19 cellular contexts compared by ENCODE assay signal in the genomic region with DNA sequence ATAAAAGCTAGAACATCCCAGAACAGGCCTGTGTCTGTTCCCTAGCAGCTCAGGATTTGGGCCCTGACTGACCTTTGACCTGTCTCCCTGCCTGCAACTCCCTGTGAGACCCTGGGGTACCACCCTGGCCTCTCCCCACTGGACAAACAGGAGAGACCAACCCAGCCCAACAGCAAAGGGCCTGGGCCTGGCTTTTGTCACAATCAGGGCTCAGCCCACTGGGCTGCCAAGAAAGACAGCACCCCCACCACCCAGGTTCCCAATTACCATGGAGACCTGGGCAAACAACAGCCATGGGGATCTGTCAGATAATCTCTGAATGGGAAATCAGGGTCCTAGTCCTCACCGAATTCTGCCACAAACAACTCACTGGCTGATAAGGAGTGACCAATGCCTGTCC. TPM values are rescaled to one million over a fixed set of nuclear protein-coding genes. Genes with fewer than 3 reads are reported as not detected.
A peak's percentile ranks its signal among the peaks of the same experiment; 100 is the strongest.
DNase-seq lines count a peak whose midpoint lies in the region; ATAC-seq, FAIRE-seq and TF ChIP-seq lines count a peak whose summit lies in the region.
"Had no signal": no experiment of that assay in that cellular context is flagged by ENCODE, and none has a peak within 500 bp of the region (broad histone marks: within the 10 kb centered on the region; RNA-seq: fewer than 3 reads in every experiment).

No MANE protein-coding gene starts in this region.

- H3K4me1 ChIP-seq in heart right ventricle (peaks cover 4 to 34% (median 16%) of the 10 kb centered on the region in 9 donors), K562 (replicated peaks in 1 of 2; ENCODE audit: control insufficient read depth in 2 of 2, insufficient read depth in 2 of 2, low read length in 2 of 2) (peaks cover 18 to 23% of the 10 kb centered on the region in 2 experiments; a peak in 4 of 5 replicates), kidney (ENCODE audit: control insufficient read depth in 1 of 2, insufficient read depth in 1 of 2, low read depth in 1 of 2, low read length in 2 of 2) (peaks cover 7 to 15% of the 10 kb centered on the region in 2 donors), spleen (peaks cover 4 to 66% (median 27%) of the 10 kb centered on the region in 6 donors), Karpas-422 (ENCODE audit: low read length) (no peaks in the 10 kb centered on the region)

- no peak overlapping the region for H3K9ac ChIP-seq in K562 (ENCODE audit: insufficient read depth in 1 of 2, low read depth in 2 of 2, low read length in 2 of 2)
- H3K9ac ChIP-seq in kidney (ENCODE audit: low read length in 2 of 2) = no peak overlapping the region
- H3K9ac ChIP-seq in Karpas-422 (ENCODE audit: low read length) = no peak overlapping the region

- TF ChIP-seq POLR2A in K562 (conservative IDR thresholded peaks at IDR 0.05) (no peak), spleen (IDR thresholded peaks at IDR 0.05) (no peak)

- H3K27me3 Mint-ChIP-seq in activated naive CD4-positive, alpha-beta T cell treated with anti-CD3 and anti-CD28 coated beads for 36 hours (ENCODE audit: low read depth) = no peaks in the 10 kb centered on the region
- H3K27me3 Mint-ChIP-seq: CD4-positive, alpha-beta T cell had no signal

- intact Hi-C loops in left cardiac atrium (cut with DNase I) (no loop called here), heart right ventricle (cut with DNase I) (no loop called here), K562 (cut with micrococcal nuclease) (no loop called here), kidney (cut with DNase I) (no loop called here), spleen (cut with DNase I; ENCODE audit: low total_unique reads) (no loop called here)
- intact Hi-C loops in activated naive CD4-positive, alpha-beta T cell treated with anti-CD3 and anti-CD28 coated beads for 36 hours (cut with micrococcal nuclease) = no loop called here

- no peak overlapping the region for H3K4me3 Mint-ChIP-seq in activated naive CD4-positive, alpha-beta T cell treated with anti-CD3 and anti-CD28 coated beads for 36 hours
- H3K4me3 Mint-ChIP-seq: CD4-positive, alpha-beta T cell had no signal

- no peaks in the 10 kb centered on the region for H3K36me3 Mint-ChIP-seq in activated naive CD4-positive, alpha-beta T cell treated with anti-CD3 and anti-CD28 coated beads for 36 hours (ENCODE audit: low read depth)

- in situ Hi-C loops in K562 (cut with MboI) = no loop called here

- no peak for ATAC-seq in left cardiac atrium
- ATAC-seq in heart right ventricle = no peak
- ATAC-seq in K562 = no peak
- ATAC-seq: A549, Panc1 had no signal

- no peaks in the 10 kb centered on the region for H3K79me2 ChIP-seq in K562 (ENCODE audit: control insufficient read depth, insufficient read depth, low read length)
- no peaks in the 10 kb centered on the region for H3K79me2 ChIP-seq in Karpas-422 (ENCODE audit: low read length)

- no peak overlapping the region for H3K27ac Mint-ChIP-seq in activated naive CD4-positive, alpha-beta T cell treated with anti-CD3 and anti-CD28 coated beads for 36 hours

- H3K36me3 ChIP-seq in heart right ventricle (no peaks in the 10 kb centered on the region), K562 (ENCODE audit: control insufficient read depth, insufficient read depth, low read length) (no peaks in the 10 kb centered on the region), kidney (ENCODE audit: control insufficient read depth in 1 of 2, insufficient read depth in 2 of 2, low read length in 2 of 2) (no peaks in the 10 kb centered on the region), spleen (no peaks in the 10 kb centered on the region), Karpas-422 (ENCODE audit: insufficient read depth, low read length) (no peaks in the 10 kb centered on the region)

- CTCF ChIA-PET in K562 (lab: Yijun Ruan, JAX; ENCODE audit: low intra/inter-chr PET ratio) = no interaction called here
- CTCF ChIA-PET in activated naive CD4-positive, alpha-beta T cell treated with anti-CD3 and anti-CD28 coated beads for 36 hours (lab: Charles Lee) = interaction anchor here (0.6 kb wide), 1 partner anchor 143 kb away, joined by 3 read pairs; no protein-coding TSS in a partner anchor

- TF ChIP-seq RAD21 in K562 (CRISPR knock-in tag; conservative IDR thresholded peaks at IDR 0.05 in 1 of 2, IDR thresholded peaks at IDR 0.05 in 1 of 2) = no peak

- POLR2A ChIA-PET in K562 (lab: Yijun Ruan, JAX) = interaction anchor here (0.6 kb wide), 1 partner anchor 126 kb away, joined by 3 read pairs; no protein-coding TSS in a partner anchor

- H3K9me3 ChIP-seq in heart right ventricle (no peaks in the 10 kb centered on the region), K562 (replicated peaks; ENCODE audit: control insufficient read depth, insufficient read depth, low read depth, low read length) (no peaks in the 10 kb centered on the region), kidney (ENCODE audit: control insufficient read depth in 1 of 2, low read length in 2 of 2) (no peaks in the 10 kb centered on the region), spleen (no peaks in the 10 kb centered on the region), Karpas-422 (ENCODE audit: low read length) (no peaks in the 10 kb centered on the region)
- H3K9me3 ChIP-seq: A549 had no signal

- H4K20me1 ChIP-seq in K562 (replicated peaks; ENCODE audit: control insufficient read depth, insufficient read depth, low read length) (no peaks in the 10 kb centered on the region), Karpas-422 (ENCODE audit: insufficient read depth, low read depth, low read length) (no peaks in the 10 kb centered on the region)

- no peaks in the 10 kb centered on the region for H3K9me3 Mint-ChIP-seq in activated naive CD4-positive, alpha-beta T cell treated with anti-CD3 and anti-CD28 coated beads for 36 hours
- H3K9me3 Mint-ChIP-seq: CD4-positive, alpha-beta T cell had no signal

- H3K4me3 ChIP-seq in heart right ventricle (no peak overlapping the region), K562 (no peak overlapping the region), kidney (ENCODE audit: low read length in 2 of 2) (no peak overlapping the region), spleen (no peak overlapping the region), Karpas-422 (ENCODE audit: low read length) (no peak overlapping the region)
- H3K4me3 ChIP-seq: A549 had no signal

- H2AFZ ChIP-seq in K562 (ENCODE audit: low read depth, low read length) (no peak overlapping the region), Karpas-422 (ENCODE audit: low read length) (no peak overlapping the region)

- H3K9me1 ChIP-seq in K562 (ENCODE audit: control insufficient read depth, insufficient read depth, low read length) = no peaks in the 10 kb centered on the region

- no peak overlapping the region for H3K4me2 ChIP-seq in K562 (ENCODE audit: insufficient read depth, low read length)
- no peak overlapping the region for H3K4me2 ChIP-seq in Karpas-422 (ENCODE audit: low read depth, low read length, poor library complexity, severe bottlenecking)
- H3K4me2 ChIP-seq: A549 had no signal

- H3K27me3 ChIP-seq in heart right ventricle (no peaks in the 10 kb centered on the region), K562 (ENCODE audit: control insufficient read depth in 2 of 2, insufficient read depth in 2 of 2, low read length in 2 of 2) (no peaks in the 10 kb centered on the region), spleen (replicated peaks in 1 of 7) (no peaks in the 10 kb centered on the region), Karpas-422 (ENCODE audit: low read length) (no peaks in the 10 kb centered on the region)

- TF ChIP-seq CTCF in heart right ventricle (IDR thresholded peaks at IDR 0.05) = no peak
- TF ChIP-seq CTCF in K562 (IDR thresholded peaks at IDR 0.05 in 2 of 3, conservative IDR thresholded peaks at IDR 0.05 in 1 of 3; ENCODE audit: insufficient read depth in 2 of 3, low read depth in 1 of 3, low read length in 3 of 3) = no peak
- TF ChIP-seq CTCF in kidney (IDR thresholded peaks at IDR 0.05; ENCODE audit: borderline replicate concordance, extremely low read depth, insufficient read depth) = no peak
- TF ChIP-seq CTCF in spleen (IDR thresholded peaks at IDR 0.05 in 8 of 11, conservative IDR thresholded peaks at IDR 0.05 in 3 of 11) = no peak

- no peak for TF ChIP-seq EP300 in K562 (IDR thresholded peaks at IDR 0.05; ENCODE audit: low read length)

- no peak for FAIRE-seq in K562 (lab: Jason Lieb, UNC)
- FAIRE-seq in kidney (lab: Jason Lieb, UNC) = no peak
- FAIRE-seq: A549, H1 had no signal

- peaks cover 30% of the 10 kb centered on the region for H3K4me1 Mint-ChIP-seq in activated naive CD4-positive, alpha-beta T cell treated with anti-CD3 and anti-CD28 coated beads for 36 hours (ENCODE audit: low read depth)

- no TSS peak for BruUV-seq in K562 (replicated peaks; lab: Mats Ljungman, UMichigan)

- WGBS in heart right ventricle, 2 donors = 53 to 63% methylated on average over 1 of the region's 1 CpG
- 8% methylated on average over 1 of the region's 1 CpG for WGBS in K562 (ENCODE audit: insufficient coverage, low coverage, missing lambda C conversion rate)
- WGBS in spleen, 5 donors = 76 to 100% (median 100%) methylated on average over 1 of the region's 1 CpG

- DNase-seq in left cardiac atrium (peak; percentile 30), heart right ventricle (no peak), K562 (ENCODE audit: extremely low read depth in 1 of 4, low spot score in 3 of 4) (peak in 1 of 4 experiments; percentile 10), kidney (peak; percentile 43), substantia nigra (lab: John Stamatoyannopoulos, UW) (no peak), spleen (no peak), Karpas-422 (no peak)
- DNase-seq in activated naive CD4-positive, alpha-beta T cell treated with anti-CD3 and anti-CD28 coated beads for 36 hours = no peak
- DNase-seq: Calu3; CD4-positive, alpha-beta T cell; DMS79; GDM1; Kasumi-1; NCI-H187 treated with DMSO at 0.1 percent for 48 hours; NCI-H2171; SIG-M5 had no signal

- no peak overlapping the region for H3K27ac ChIP-seq in heart right ventricle
- H3K27ac ChIP-seq in K562 (ENCODE audit: extremely low read depth, low read depth, low read length) = no peak overlapping the region
- H3K27ac ChIP-seq in kidney (ENCODE audit: low read depth in 2 of 2, low read length in 2 of 2) = no peak overlapping the region
- H3K27ac ChIP-seq in substantia nigra (ENCODE audit: low read depth, low read length, poor library complexity, severe bottlenecking) = peak overlapping the region; percentile 85
- no peak overlapping the region for H3K27ac ChIP-seq in spleen
- no peak overlapping the region for H3K27ac ChIP-seq in Karpas-422 (ENCODE audit: low read length)
- H3K27ac ChIP-seq: A549 had no signal

- H3K9me2 ChIP-seq in Karpas-422 (replicated peaks; ENCODE audit: insufficient read depth, low read length) = no peaks in the 10 kb centered on the region

RNA-seq across cellular contexts. Expression of a gene that starts 11.1 kb away (rescaled TPM):
- total RNA-seq in left cardiac atrium (1 to 10 TPM; 5.0 to 8.2 TPM), heart right ventricle (1 to 10 TPM; 1.7 to 4.0 (median 2.2) TPM), K562 (2014; rRNA removed) (0.09 TPM in 1 of 2 replicates, not detected in the other), K562 (2014; rRNA removed; fragmentation: Illumina TruSeq; extraction: Trizol) (0.11 and 0.22 TPM in 2 replicates), K562 (2015; rRNA removed; fragmentation: Illumina TruSeq; extraction: Trizol) (0.11 and 0.51 TPM in 2 replicates), K562 (2021) (0.38 and 0.42 TPM in 2 replicates), kidney (64.4 TPM), spleen (10 to 100 TPM in 6 of 7 donors, 1 to 10 TPM in 1; 9.6 to 53.1 (median 29.1) TPM)
- polyA plus RNA-seq in heart right ventricle (10 to 100 TPM in 1 of 2 donors, 1 to 10 TPM in 1; 7.0 to 10.6 TPM), K562 (2011; rRNA removed) (0.96 and 1.2 TPM in 2 replicates), K562 (2014; fragmentation: Illumina TruSeq; extraction: Trizol) (0.25 and 0.42 TPM in 2 replicates), K562 (2014; fragmentation: Nextera tagmentation; extraction: Ambion mirVana) (under 1 TPM; 0.10 to 0.15 TPM), K562 (2014; rRNA removed) (0.27 and 1.7 TPM in 2 replicates), kidney (ENCODE audit: insufficient read depth, low read depth, low replicate concordance) (83.8 TPM), spleen (10 to 100 TPM in 1 of 3 donors, 1 to 10 TPM in 2; 4.7 to 19.1 (median 7.0) TPM)
- total RNA-seq in K562 (2011; cell fraction: chromatin; rRNA removed; ENCODE audit: low replicate concordance) = 0.44 and 0.93 TPM in 2 replicates
- total RNA-seq in K562 (2011; cell fraction: nucleolus; rRNA removed) = 0.92 and 1.3 TPM in 2 replicates
- 0.81 and 1.4 TPM in 2 replicates for total RNA-seq in K562 (2011; cell fraction: nucleoplasm; rRNA removed)
- 1.4 and 3.5 TPM in 2 replicates for polyA plus RNA-seq in K562 (2011; cell fraction: cytosol; rRNA removed)
- 0.66 and 1.1 TPM in 2 replicates for polyA plus RNA-seq in K562 (2011; cell fraction: nucleus; rRNA removed)
- polyA plus RNA-seq in K562 (2012) = 0.65 and 0.80 TPM in 2 replicates
- 0.33 and 1.8 TPM in 2 replicates for polyA minus RNA-seq in K562 (2011; rRNA and poly(A)+ RNA removed)
- 3.1 and 4.1 TPM in 2 replicates for polyA minus RNA-seq in K562 (2011; cell fraction: cytosol; rRNA and poly(A)+ RNA removed)
- polyA minus RNA-seq in K562 (2011; cell fraction: nucleus; rRNA and poly(A)+ RNA removed) = 0.40 and 0.56 TPM in 2 replicates
- not detected in 2 replicates for total RNA-seq in Karpas-422 (2014; rRNA removed; shearing (Covaris generic); ENCODE audit: low replicate concordance)
- under 1 TPM; 0.25 to 0.41 TPM for total RNA-seq in activated naive CD4-positive, alpha-beta T cell treated with anti-CD3 and anti-CD28 coated beads for 36 hours

RNA-seq across cellular contexts. Expression of a gene that starts 28.3 kb away (rescaled TPM):
- 10 to 100 TPM; 52.3 to 60.3 TPM for total RNA-seq in left cardiac atrium
- 10 to 100 TPM; 39.9 to 53.9 (median 45.9) TPM for total RNA-seq in heart right ventricle
- 10 to 100 TPM; 33.4 to 57.9 TPM for polyA plus RNA-seq in heart right ventricle
- 7.3 and 7.4 TPM in 2 replicates for total RNA-seq in K562 (2011; cell fraction: chromatin; rRNA removed; ENCODE audit: low replicate concordance)
- total RNA-seq in K562 (2011; cell fraction: nucleolus; rRNA removed) = 6.1 and 6.7 TPM in 2 replicates
- total RNA-seq in K562 (2011; cell fraction: nucleoplasm; rRNA removed) = 9.8 and 13.2 TPM in 2 replicates
- total RNA-seq in K562 (2014; rRNA removed) = 24.5 and 28.0 TPM in 2 replicates
- total RNA-seq in K562 (2014; rRNA removed; fragmentation: Illumina TruSeq; extraction: Trizol) = 33.9 and 34.6 TPM in 2 replicates
- total RNA-seq in K562 (2015; rRNA removed; fragmentation: Illumina TruSeq; extraction: Trizol) = 33.2 and 36.7 TPM in 2 replicates
- 27.2 and 30.8 TPM in 2 replicates for total RNA-seq in K562 (2021)
- 41.8 and 49.8 TPM in 2 replicates for polyA plus RNA-seq in K562 (2011; rRNA removed)
- polyA plus RNA-seq in K562 (2011; cell fraction: cytosol; rRNA removed) = 32.7 and 45.1 TPM in 2 replicates
- polyA plus RNA-seq in K562 (2011; cell fraction: nucleus; rRNA removed) = 13.7 and 20.4 TPM in 2 replicates
- polyA plus RNA-seq in K562 (2012) = 29.7 and 37.4 TPM in 2 replicates
- polyA plus RNA-seq in K562 (2014; fragmentation: Illumina TruSeq; extraction: Trizol) = 33.1 and 38.3 TPM in 2 replicates
- polyA plus RNA-seq in K562 (2014; fragmentation: Nextera tagmentation; extraction: Ambion mirVana) = 10 to 100 TPM; 16.7 to 17.1 TPM
- polyA plus RNA-seq in K562 (2014; rRNA removed) = 20.3 and 23.1 TPM in 2 replicates
- polyA minus RNA-seq in K562 (2011; rRNA and poly(A)+ RNA removed) = 37.9 and 40.7 TPM in 2 replicates
- 19.5 and 24.3 TPM in 2 replicates for polyA minus RNA-seq in K562 (2011; cell fraction: cytosol; rRNA and poly(A)+ RNA removed)
- 3.8 and 7.4 TPM in 2 replicates for polyA minus RNA-seq in K562 (2011; cell fraction: nucleus; rRNA and poly(A)+ RNA removed)
- 61.5 TPM for total RNA-seq in kidney
- 53.9 TPM for polyA plus RNA-seq in kidney (ENCODE audit: insufficient read depth, low read depth, low replicate concordance)
- total RNA-seq in spleen = 10 to 100 TPM; 38.0 to 84.6 (median 62.4) TPM
- polyA plus RNA-seq in spleen = 10 to 100 TPM; 30.1 to 65.1 (median 35.7) TPM
- 44.5 and 96.8 TPM in 2 replicates for total RNA-seq in Karpas-422 (2014; rRNA removed; shearing (Covaris generic); ENCODE audit: low replicate concordance)
- 10 to 100 TPM; 11.0 to 11.2 TPM for total RNA-seq in activated naive CD4-positive, alpha-beta T cell treated with anti-CD3 and anti-CD28 coated beads for 36 hours

Comparison
In these comparisons a context has a peak if more than half of its experiments do, and no peak if none do; other contexts are left out.
1. DNase-seq: peak in left cardiac atrium (single experiment) and kidney (single experiment); none in heart right ventricle (0 of 2), substantia nigra (0 of 49), spleen (single experiment), Karpas-422 (single experiment) and activated naive CD4-positive, alpha-beta T cell treated with anti-CD3 and anti-CD28 coated beads for 36 hours (single experiment).